ENCODE assay signal across 1 cellular context in genomic region chr7:27678617-27679260, GRCh38.
TF ChIP-seq lines count a peak whose summit lies in the region.

No MANE protein-coding gene starts in this region.

TF ChIP-seq in WTC11, 78 proteins besides CTCF, POLR2A, EP300 and RAD21 (continued from another document):
- TF ChIP-seq ZNF138 (CRISPR knock-in tag; conservative IDR thresholded peaks at IDR 0.05) (no peak), NFYB (CRISPR knock-in tag; conservative IDR thresholded peaks at IDR 0.05; ENCODE audit: low read depth) (no peak), ZNF671 (CRISPR knock-in tag; IDR thresholded peaks at IDR 0.05) (no peak)
